8 cellular contexts compared by ENCODE assay signal in genomic region chr12:122081108-122081696, GRCh38. TPM values are rescaled to one million over a fixed set of nuclear protein-coding genes. Genes with fewer than 3 reads are reported as not detected.
DNase-seq lines count a peak whose midpoint lies in the region; ATAC-seq, FAIRE-seq and TF ChIP-seq lines count a peak whose summit lies in the region.

No MANE protein-coding gene starts in this region.

- peak overlapping the region; percentile 76 for H3K14ac ChIP-seq in IMR-90 (replicated peaks; ENCODE audit: low read depth, low read length)

- peak overlapping the region; percentile 28; the same call in 1 of the 2 replicates for H4K5ac ChIP-seq in IMR-90 (ENCODE audit: low read depth, low read length)

- CTCF ChIA-PET in A549 (lab: Yijun Ruan, JAX), result interaction anchor here (0.5 to 3.8 kb wide), 18 partner anchors 8 to 217 kb away, joined by 3 to 41 read pairs (median 4); no protein-coding TSS in a partner anchor
- CTCF ChIA-PET in IMR-90 (lab: Yijun Ruan, JAX), result interaction anchor here (0.5 to 1.7 kb wide), 5 partner anchors 9 to 42 kb away, joined by 3 to 7 read pairs (median 4); no protein-coding TSS in a partner anchor
- CTCF ChIA-PET in GM10248 (lab: Yijun Ruan, JAX), result interaction anchor here (0.7 to 2.2 kb wide), 12 partner anchors 9 to 286 kb away, joined by 3 to 12 read pairs (median 4); no protein-coding TSS in a partner anchor

- TF ChIP-seq CTCF in A549 (IDR thresholded peaks at IDR 0.05) (no peak), IMR-90 (conservative IDR thresholded peaks at IDR 0.05; ENCODE audit: low read depth, low read length) (no peak), astrocyte (IDR thresholded peaks at IDR 0.05; ENCODE audit: insufficient read depth, low read depth, low read length) (no peak), testis (IDR thresholded peaks at IDR 0.05) (no peak), GM10248 (IDR thresholded peaks at IDR 0.05; ENCODE audit: control extremely low read depth, extremely low read depth, low read depth, missing control alignments) (no peak), GM20000 (IDR thresholded peaks at IDR 0.05; ENCODE audit: extremely low read depth, missing control alignments) (no peak)

- H3K27me3 ChIP-seq in IMR-90 (ENCODE audit: control insufficient read depth, insufficient read depth, low read length) (no peaks in the 10 kb centered on the region), astrocyte (ENCODE audit: insufficient read depth, low read length) (no peaks in the 10 kb centered on the region), testis (no peaks in the 10 kb centered on the region)

- H3K27ac Mint-ChIP-seq in astrocyte (ENCODE audit: unreplicated experiment), result peak overlapping the region; percentile 93

- no peak for TF ChIP-seq POLR2A in A549 (IDR thresholded peaks at IDR 0.05; ENCODE audit: low read length)
- no peak for TF ChIP-seq POLR2A in IMR-90 (IDR thresholded peaks at IDR 0.05; ENCODE audit: low read depth, low read length)
- TF ChIP-seq POLR2A in testis (IDR thresholded peaks at IDR 0.05), result no peak

- no peak for FAIRE-seq in A549 (lab: Jason Lieb, UNC)
- no peak for FAIRE-seq in astrocyte (lab: Jason Lieb, UNC)

- H3K9ac ChIP-seq in IMR-90 (ENCODE audit: low read depth, low read length) (peak overlapping the region; percentile 57; the same call in 1 of the 2 replicates), astrocyte (ENCODE audit: low read length) (peak overlapping the region; percentile 92)

- H3K4me2 ChIP-seq in A549 (peak overlapping the region; percentile 93), IMR-90 (ENCODE audit: low read depth, low read length) (peak overlapping the region; percentile 71), astrocyte (ENCODE audit: low read length) (peak overlapping the region; percentile 90)

- H2AFZ ChIP-seq in IMR-90 (replicated peaks; ENCODE audit: low read length, poor library complexity) (peak overlapping the region; percentile 54), astrocyte (ENCODE audit: low read depth, low read length) (no peak overlapping the region)

- no TSS peak for BruUV-seq in IMR-90 (replicated peaks; lab: Mats Ljungman, UMichigan)

- H3K4me1 ChIP-seq in A549 (peaks cover 42% of the 10 kb centered on the region), IMR-90 (ENCODE audit: control insufficient read depth, insufficient read depth, low read length) (peaks cover 10% of the 10 kb centered on the region), astrocyte (ENCODE audit: insufficient read depth, low read length) (peaks cover 36% of the 10 kb centered on the region), testis (peaks cover 32% of the 10 kb centered on the region)

- ATAC-seq in A549 (peak in 1 of 2 experiments; percentile 8; a peak in 3 of 6 replicates), IMR-90 (ENCODE audit: low read depth) (peak; percentile 1; the same call in 1 of the 2 replicates), HG03442 (IDR thresholded peaks at IDR 0.05; ENCODE audit: unreplicated experiment) (no peak)

- H3K36me3 Mint-ChIP-seq in astrocyte (ENCODE audit: low read depth, unreplicated experiment), result peaks cover 23% of the 10 kb centered on the region

- H4K20me1 ChIP-seq in IMR-90 (ENCODE audit: insufficient read depth, low read length), result peaks cover 48% of the 10 kb centered on the region
- peaks cover 53% of the 10 kb centered on the region for H4K20me1 ChIP-seq in astrocyte (ENCODE audit: insufficient read depth, low read length)

- no peaks in the 10 kb centered on the region for H3K27me3 Mint-ChIP-seq in astrocyte (ENCODE audit: low read depth, unreplicated experiment)

- peaks cover 17 to 61% of the 10 kb centered on the region in 2 experiments; a peak in 3 of 4 replicates for H3K79me1 ChIP-seq in IMR-90 (ENCODE audit: low read depth in 1 of 2, low read length in 2 of 2)

- peak overlapping the region; percentile 93 for H2AK5ac ChIP-seq in IMR-90 (ENCODE audit: low read depth, low read length)

- in situ Hi-C loops in IMR-90 (cut with MboI; ENCODE audit: low sequenced_read_pairs), result no loop called here

- H3K56ac ChIP-seq in IMR-90 (ENCODE audit: extremely low read depth, insufficient read depth, low read length), result peak overlapping the region; percentile 8; the same call in 1 of the 2 replicates

- H3K79me2 ChIP-seq in astrocyte (ENCODE audit: insufficient read depth, low read length), result peaks cover 68% of the 10 kb centered on the region

- peak overlapping the region; percentile 69 for H2BK5ac ChIP-seq in IMR-90 (ENCODE audit: low read depth, low read length, poor library complexity, severe bottlenecking)

- TF ChIP-seq EP300 in A549 (IDR thresholded peaks at IDR 0.05), result no peak

- H4K8ac ChIP-seq in IMR-90 (ENCODE audit: low read depth in 2 of 2, low read length in 2 of 2), result peak overlapping the region; percentile 19 to 77

- WGBS in A549 (ENCODE audit: missing lambda C conversion rate), result 63% methylated on average over 9 of the region's 9 CpGs
- 71% methylated on average over 4 of the region's 9 CpGs; no CpG with 5 or more reads in 1 of the 2 experiments for whole genome bisulfite sequencing in IMR-90 (ENCODE audit: extremely low coverage in 2 of 2, insufficient read length in 1 of 2), 2 experiments
- 50 to 54% methylated on average over 9 of the region's 9 CpGs for WGBS in testis, 2 donors

- H3K9me1 ChIP-seq in IMR-90 (ENCODE audit: insufficient read depth, low read length), result 0 out of 2 replicates have a peak, but pooled peaks cover 13% of the 10 kb centered on the region

- peak overlapping the region; percentile 71 for H3K4ac ChIP-seq in IMR-90 (ENCODE audit: low read depth, low read length)

- H2BK20ac ChIP-seq in IMR-90 (ENCODE audit: low read depth, low read length), result peak overlapping the region; percentile 72

- H3K27ac ChIP-seq in A549 (peak overlapping the region; percentile 88 to 98), IMR-90 (ENCODE audit: insufficient read depth, low read length) (peak overlapping the region; percentile 98), astrocyte (ENCODE audit: low read depth, low read length) (peak overlapping the region; percentile 49), testis (peak overlapping the region; percentile 40 to 73)

- peak overlapping the region; percentile 77 for H3K23ac ChIP-seq in IMR-90 (ENCODE audit: low read depth, low read length)

- peaks cover 22% of the 10 kb centered on the region for H3K4me1 Mint-ChIP-seq in astrocyte (ENCODE audit: low read depth, unreplicated experiment)

- peak overlapping the region; percentile 58 for H4K91ac ChIP-seq in IMR-90 (ENCODE audit: insufficient read depth, low read depth, low read length)

- TF ChIP-seq RAD21 in A549 (conservative IDR thresholded peaks at IDR 0.05 in 1 of 2, IDR thresholded peaks at IDR 0.05 in 1 of 2) (no peak), IMR-90 (IDR thresholded peaks at IDR 0.05; ENCODE audit: low read length) (no peak)

- intact Hi-C loops in IMR-90 (cut with micrococcal nuclease), result no loop called here
- intact Hi-C loops in testis (cut with DNase I; ENCODE audit: low total_unique reads), result no loop called here

- H3K4me3 Mint-ChIP-seq in astrocyte (ENCODE audit: unreplicated experiment), result peak overlapping the region; percentile 91

- H2AK9ac ChIP-seq in IMR-90 (replicated peaks; ENCODE audit: low read depth, low read length, poor library complexity), result peak overlapping the region; percentile 18

- DNase-seq in A549 (ENCODE audit: low read depth in 1 of 2, low spot score in 1 of 2) (no peak), IMR-90 (no peak), astrocyte (ENCODE audit: low read depth) (no peak), kidney tubule cell (ENCODE audit: low spot score) (peak; percentile 89), testis (no peak), GM10248 (ENCODE audit: extremely low spot score) (no peak), GM20000 (ENCODE audit: low spot score) (no peak)

- peaks cover 19% of the 10 kb centered on the region for H3K36me3 ChIP-seq in IMR-90 (ENCODE audit: control insufficient read depth, insufficient read depth, low read length)
- H3K36me3 ChIP-seq in astrocyte (ENCODE audit: insufficient read depth, low read length), result peaks cover 9% of the 10 kb centered on the region
- H3K36me3 ChIP-seq in testis (ENCODE audit: low read depth, missing control alignments), result no peaks in the 10 kb centered on the region

- H2BK15ac ChIP-seq in IMR-90 (ENCODE audit: low read depth, low read length), result peak overlapping the region; percentile 39; the same call in 1 of the 3 replicates

- H2BK120ac ChIP-seq in IMR-90 (ENCODE audit: low read depth, low read length), result peak overlapping the region; percentile 78

- dilution Hi-C loops in IMR-90 (cut with HindIII; ENCODE audit: low sequenced_read_pairs, unreplicated experiment), result no loop called here

- no peaks in the 10 kb centered on the region for H3K9me3 ChIP-seq in A549
- H3K9me3 ChIP-seq in IMR-90 (ENCODE audit: control insufficient read depth, insufficient read depth, low read length), result no peaks in the 10 kb centered on the region
- H3K9me3 ChIP-seq in astrocyte (ENCODE audit: insufficient read depth, low read depth, low read length), result no peaks in the 10 kb centered on the region
- H3K9me3 ChIP-seq in testis, result no peaks in the 10 kb centered on the region

- H3K4me3 ChIP-seq in A549, result peak overlapping the region; percentile 94
- peak overlapping the region; percentile 19 for H3K4me3 ChIP-seq in IMR-90 (ENCODE audit: insufficient read depth, low read depth, low read length)
- H3K4me3 ChIP-seq in astrocyte (ENCODE audit: insufficient read depth, low read depth, low read length), result peak overlapping the region; percentile 78
- H3K4me3 ChIP-seq in testis, result peak overlapping the region in 1 of 2 donors; percentile 76

- H3K9me3 Mint-ChIP-seq in astrocyte (ENCODE audit: unreplicated experiment), result no peaks in the 10 kb centered on the region

- H3K18ac ChIP-seq in IMR-90 (ENCODE audit: low read depth, low read length), result peak overlapping the region; percentile 74

- POLR2A ChIA-PET in A549 (lab: Yijun Ruan, JAX), result interaction anchor here (0.8 to 0.9 kb wide), 2 partner anchors 14 to 27 kb away, joined by 3 read pairs; no protein-coding TSS in a partner anchor
- POLR2A ChIA-PET in IMR-90 (lab: Charles Lee; ENCODE audit: unreplicated experiment), result interaction anchor here (0.5 to 0.7 kb wide), 3 partner anchors 8 to 13 kb away, joined by 3 read pairs; no protein-coding TSS in a partner anchor
- POLR2A ChIA-PET in GM10248 (lab: Yijun Ruan, JAX), result interaction anchor here (1.0 kb wide), 1 partner anchor 8 kb away, joined by 4 read pairs; no protein-coding TSS in a partner anchor

RNA-seq across cellular contexts. Expression of gene MLXIP, which starts 2.6 kb away (rescaled TPM):
- polyA plus RNA-seq in A549 (2011; rRNA removed), result 7.0 and 11.6 TPM in 2 replicates
- 11.5 and 15.8 TPM in 2 replicates for polyA plus RNA-seq in A549 (2012; cell fraction: cytosol; rRNA removed)
- polyA plus RNA-seq in A549 (2012; cell fraction: nucleus; rRNA removed), result 36.8 and 38.6 TPM in 2 replicates
- 18.1 to 21.4 TPM (median 21.2 TPM) in 3 replicates for polyA plus RNA-seq in A549 (2017; fragmentation: RNase III; extraction: RNeasy Plus Mini Kit Qiagen cat#74134 plus additional on column Dnase treatment)
- 19.7 and 23.3 TPM in 2 replicates for polyA minus RNA-seq in A549 (2011; rRNA and poly(A)+ RNA removed)
- 2.7 and 3.1 TPM in 2 replicates for total RNA-seq in IMR-90 (2012; rRNA removed)
- 9.5 and 10.8 TPM in 2 replicates for polyA plus RNA-seq in IMR-90 (2012; rRNA removed)
- polyA plus RNA-seq in IMR-90 (2012; cell fraction: cytosol; rRNA removed), result 5.9 and 8.8 TPM in 2 replicates
- polyA plus RNA-seq in IMR-90 (2012; cell fraction: nucleus; rRNA removed; ENCODE audit: low replicate concordance), result 29.1 and 35.2 TPM in 2 replicates
- total RNA-seq in astrocyte, result 62.5 and 73.4 TPM in 2 replicates
- total RNA-seq in testis, result 10 to 100 TPM; 61.2 to 67.9 TPM
- polyA plus RNA-seq in testis (ENCODE audit: insufficient read depth, low read depth, low replicate concordance), result 39.9 TPM

RNA-seq across cellular contexts. Expression of gene BCL7A, which starts 59.5 kb away (rescaled TPM):
- polyA plus RNA-seq in A549 (2011; rRNA removed) (9.4 and 9.8 TPM in 2 replicates), A549 (2017; fragmentation: RNase III; extraction: RNeasy Plus Mini Kit Qiagen cat#74134 plus additional on column Dnase treatment) (6.7 to 9.2 TPM (median 6.8 TPM) in 3 replicates), IMR-90 (2012; rRNA removed) (7.9 and 8.6 TPM in 2 replicates), testis (ENCODE audit: insufficient read depth, low read depth, low replicate concordance) (5.9 TPM)
- 11.1 and 13.2 TPM in 2 replicates for polyA plus RNA-seq in A549 (2012; cell fraction: cytosol; rRNA removed)
- 13.0 and 15.7 TPM in 2 replicates for polyA plus RNA-seq in A549 (2012; cell fraction: nucleus; rRNA removed)
- polyA minus RNA-seq in A549 (2011; rRNA and poly(A)+ RNA removed), result 9.3 and 10.6 TPM in 2 replicates
- total RNA-seq in IMR-90 (2012; rRNA removed) (5.6 and 6.1 TPM in 2 replicates), astrocyte (8.5 and 9.6 TPM in 2 replicates), testis (10 to 100 TPM; 10.2 to 11.1 TPM)
- polyA plus RNA-seq in IMR-90 (2012; cell fraction: cytosol; rRNA removed), result 6.7 and 7.3 TPM in 2 replicates
- 6.3 and 6.4 TPM in 2 replicates for polyA plus RNA-seq in IMR-90 (2012; cell fraction: nucleus; rRNA removed; ENCODE audit: low replicate concordance)

Comparison
In these comparisons a context has a peak if more than half of its experiments do, and no peak if none do; other contexts are left out.
1. RNA of gene MLXIP, which starts 2.6 kb away (total RNA-seq): 61.2 to 67.9 TPM in testis and 62.5 to 73.4 TPM in astrocyte; 2.7 to 3.1 TPM in IMR-90; every median in the first group is over 10 times any median in the second.
2. Peak in every context shown above with its lines, with median percentiles within 50 percentile points of each other: H3K27ac ChIP-seq and H3K4me2 ChIP-seq.